Comparison of ENCODE assay signal across 9 cellular contexts in genomic region chr12:121124402-121125109, GRCh38. TPM values are rescaled to one million over a fixed set of nuclear protein-coding genes. Genes with fewer than 3 reads are reported as not detected.
DNase-seq lines count a peak whose midpoint lies in the region; ATAC-seq and TF ChIP-seq lines count a peak whose summit lies in the region.
"Had no signal": no experiment of that assay in that cellular context is flagged by ENCODE, and none has a peak within 500 bp of the region (broad histone marks: within the 10 kb centered on the region; RNA-seq: fewer than 3 reads in every experiment).

No MANE protein-coding gene starts in this region.

- no peak overlapping the region; the same call in 1 of the 2 replicates for H3K27ac ChIP-seq in RWPE1
- H3K27ac ChIP-seq: C4-2B had no signal

- POLR2A ChIA-PET in RWPE1 (lab: Yijun Ruan, JAX; ENCODE audit: low non-redundant PET): no interaction called here

- peak; percentile 81 for ATAC-seq in esophagus mucosa
- no peak for ATAC-seq in HG03175 (IDR thresholded peaks at IDR 0.05; ENCODE audit: unreplicated experiment)

- no peak for TF ChIP-seq CTCF in RWPE1 (conservative IDR thresholded peaks at IDR 0.05; ENCODE audit: low read depth)

- CTCF ChIA-PET in RWPE1 (lab: Yijun Ruan, JAX): interaction anchor here (0.6 to 1.3 kb wide), 2 partner anchors 14 to 93 kb away, joined by 3 to 5 read pairs; no protein-coding TSS in a partner anchor

- DNase-seq in activated CD4-positive, alpha-beta T cell treated with anti-CD3 and anti-CD28 coated beads for 48 hours: peak; percentile 35
- no peak for DNase-seq in activated CD4-positive, alpha-beta T cell treated with anti-CD3 and anti-CD28 coated beads, Interleukin-2, amount 50 U/mL, for 1 hour
- DNase-seq in RWPE1 (ENCODE audit: low spot score) (peak; percentile 95), pulmonary artery endothelial cell (ENCODE audit: low read depth, low spot score) (peak; percentile 90), NOMO-1 treated with DMSO at 0.1 percent for 48 hours (lab: John Stamatoyannopoulos, UW; ENCODE audit: unreplicated experiment) (no peak), OCI-M2 (lab: John Stamatoyannopoulos, UW; ENCODE audit: unreplicated experiment) (no peak)

RNA-seq across cellular contexts. Expression of gene P2RX7, which starts 8.1 kb away (rescaled TPM):
- total RNA-seq in esophagus mucosa (4.1 TPM), pulmonary artery endothelial cell (1.7 and 7.6 TPM in 2 replicates)

Comparison
In these comparisons a context has a peak if more than half of its experiments do, and no peak if none do; other contexts are left out.
1. DNase-seq: peak in activated CD4-positive, alpha-beta T cell treated with anti-CD3 and anti-CD28 coated beads for 48 hours (single experiment), RWPE1 (single experiment) and pulmonary artery endothelial cell (single experiment); none in activated CD4-positive, alpha-beta T cell treated with anti-CD3 and anti-CD28 coated beads, Interleukin-2, amount 50 U/mL, for 1 hour (single experiment), NOMO-1 treated with DMSO at 0.1 percent for 48 hours (single experiment) and OCI-M2 (single experiment).